8 cellular contexts compared by ENCODE assay signal in genomic region chr19:9792191-9793050, GRCh38. TPM values are rescaled to one million over a fixed set of nuclear protein-coding genes. Genes with fewer than 3 reads are reported as not detected.
DNase-seq lines count a peak whose midpoint lies in the region; ATAC-seq and TF ChIP-seq lines count a peak whose summit lies in the region.

No MANE protein-coding gene starts in this region.

- no peaks in the 10 kb centered on the region for H3K27me3 ChIP-seq in ascending aorta
- no peaks in the 10 kb centered on the region for H3K27me3 ChIP-seq in tibial nerve

- peak overlapping the region; percentile 97 for H3K27ac ChIP-seq in ascending aorta
- H3K27ac ChIP-seq in tibial nerve: peak overlapping the region; percentile 88 to 100 (median 96)

- ATAC-seq in GM21737 (IDR thresholded peaks at IDR 0.05; ENCODE audit: unreplicated experiment) (peak; percentile 41), left ventricle myocardium superior (peak; percentile 82)

- H3K4me3 ChIP-seq in ascending aorta (peak overlapping the region; percentile 84 to 91), tibial nerve (peak overlapping the region; percentile 50 to 73 (median 69))

- H3K36me3 ChIP-seq in ascending aorta (no peaks in the 10 kb centered on the region), tibial nerve (no peaks in the 10 kb centered on the region)

- H3K9me3 ChIP-seq in ascending aorta: no peaks in the 10 kb centered on the region
- H3K9me3 ChIP-seq in tibial nerve: no peaks in the 10 kb centered on the region

- TF ChIP-seq EP300 in tibial nerve (IDR thresholded peaks at IDR 0.05): no peak

- TF ChIP-seq POLR2A in tibial nerve (IDR thresholded peaks at IDR 0.05): no peak

- intact Hi-C loops in ascending aorta (cut with DNase I) (loop anchor here (1.0 to 10.0 kb wide), 9 partner anchors 24 to 652 kb away; partner anchors contain the start of genes FBXL12, PIN1, ZNF266 and ZNF317), left ventricle myocardium superior (cut with micrococcal nuclease) (loop anchor here (10.0 kb wide), 1 partner anchor 168 kb away; the partner anchor contains the start of gene ZNF561), posterior cingulate gyrus (cut with DNase I) (loop anchor here (10.0 kb wide), 3 partner anchors 358 to 658 kb away; partner anchors contain the start of gene ZNF266)

- TF ChIP-seq CTCF in ascending aorta (IDR thresholded peaks at IDR 0.05): no peak
- TF ChIP-seq CTCF in tibial nerve (IDR thresholded peaks at IDR 0.05): no peak

- DNase-seq in Ammon's horn (ENCODE audit: low spot score): peak; percentile 96
- DNase-seq in NCI-H146 treated with DMSO at 0.1 percent for 48 hours (lab: John Stamatoyannopoulos, UW; ENCODE audit: unreplicated experiment): peak; percentile 72
- peak; percentile 87 for DNase-seq in T-helper 22 cell (ENCODE audit: low read depth)
- DNase-seq in ascending aorta (ENCODE audit: low spot score in 2 of 2): peak; percentile 84 to 97
- peak; percentile 94 for DNase-seq in left ventricle myocardium superior
- DNase-seq in posterior cingulate gyrus: peak; percentile 75 to 98 (median 86)
- peak; percentile 94 to 97 for DNase-seq in tibial nerve (ENCODE audit: low spot score in 2 of 2)

- 2% methylated on average over 54 to 66 of the region's 71 CpGs for WGBS in tibial nerve, 2 donors

- H3K4me1 ChIP-seq in ascending aorta: peaks cover 0 to 6% of the 10 kb centered on the region in 2 donors
- H3K4me1 ChIP-seq in tibial nerve: peaks cover 0 to 22% (median 2%) of the 10 kb centered on the region in 4 donors

RNA-seq across cellular contexts. Expression of gene ZNF846, which starts 23.9 kb away (rescaled TPM):
- total RNA-seq in ascending aorta (1.9 TPM), left ventricle myocardium superior (10.8 TPM), tibial nerve (10 to 100 TPM; 20.8 to 36.9 (median 26.8) TPM)

RNA-seq across cellular contexts. Expression of gene FBXL12, which starts 26.5 kb away (rescaled TPM):
- total RNA-seq in ascending aorta: 64.4 TPM
- total RNA-seq in left ventricle myocardium superior: 11.2 TPM
- total RNA-seq in tibial nerve: 10 to 100 TPM; 26.2 to 42.7 (median 36.6) TPM

RNA-seq across cellular contexts. Expression of gene UBL5, which starts 35.3 kb away (rescaled TPM):
- total RNA-seq in ascending aorta: 169 TPM
- total RNA-seq in left ventricle myocardium superior: 580 TPM
- 100 to 1,000 TPM; 349 to 599 (median 515) TPM for total RNA-seq in tibial nerve

RNA-seq across cellular contexts. Expression of gene PIN1, which starts 42.7 kb away (rescaled TPM):
- total RNA-seq in ascending aorta (50.7 TPM), left ventricle myocardium superior (92.8 TPM), tibial nerve (100 to 1,000 TPM in 2 of 4 donors, 10 to 100 TPM in 2; 90.6 to 124 (median 103) TPM)

Comparison
In these comparisons a context has a peak if more than half of its experiments do, and no peak if none do; other contexts are left out.
1. Peak in every context shown above with its lines: DNase-seq, ATAC-seq, H3K4me3 ChIP-seq and H3K27ac ChIP-seq.